2 cellular contexts compared by ENCODE assay signal in genomic region chr6:106162926-106163325, GRCh38.
TF ChIP-seq lines count a peak whose summit lies in the region.

No MANE protein-coding gene starts in this region.

TF ChIP-seq in HepG2, 621 proteins besides CTCF, POLR2A, EP300 and RAD21 (continued from another document):
- no peak for TF ChIP-seq ZNF33A (CRISPR knock-in tag; IDR thresholded peaks at IDR 0.05; ENCODE audit: borderline replicate concordance)
- TF ChIP-seq HCFC1 (IDR thresholded peaks at IDR 0.05; ENCODE audit: low read depth, low read length), result no peak
- TF ChIP-seq ETV6 (CRISPR knock-in tag; conservative IDR thresholded peaks at IDR 0.05), result no peak
- no peak for TF ChIP-seq RXRA (CRISPR knock-in tag; IDR thresholded peaks at IDR 0.05)
- TF ChIP-seq ZFP41 (CRISPR knock-in tag; IDR thresholded peaks at IDR 0.05; ENCODE audit: borderline replicate concordance), result no peak
- TF ChIP-seq, protein P1, sequence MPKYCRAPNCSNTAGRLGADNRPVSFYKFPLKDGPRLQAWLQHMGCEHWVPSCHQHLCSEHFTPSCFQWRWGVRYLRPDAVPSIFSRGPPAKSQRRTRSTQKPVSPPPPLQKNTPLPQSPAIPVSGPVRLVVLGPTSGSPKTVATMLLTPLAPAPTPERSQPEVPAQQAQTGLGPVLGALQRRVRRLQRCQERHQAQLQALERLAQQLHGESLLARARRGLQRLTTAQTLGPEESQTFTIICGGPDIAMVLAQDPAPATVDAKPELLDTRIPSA (CRISPR knock-in tag; IDR thresholded peaks at IDR 0.05; ENCODE audit: borderline replicate concordance), result no peak
- no peak for TF ChIP-seq KLF16 (CRISPR knock-in tag; IDR thresholded peaks at IDR 0.05)
- no peak for TF ChIP-seq LBX2 (CRISPR knock-in tag; IDR thresholded peaks at IDR 0.05; ENCODE audit: borderline replicate concordance)
- no peak for TF ChIP-seq RORA (CRISPR knock-in tag; IDR thresholded peaks at IDR 0.05)

TF ChIP-seq in liver, 16 proteins besides CTCF, POLR2A, EP300 and RAD21 (continued from another document):
- TF ChIP-seq REST (IDR thresholded peaks at IDR 0.05) (no peak), EGR1 (IDR thresholded peaks at IDR 0.05; ENCODE audit: low read depth in 2 of 2) (no peak), JUND (IDR thresholded peaks at IDR 0.05) (no peak), SP1 (IDR thresholded peaks at IDR 0.05) (no peak), HNF4A (conservative IDR thresholded peaks at IDR 0.05) (no peak), HNF4G (IDR thresholded peaks at IDR 0.05) (no peak), GABPA (IDR thresholded peaks at IDR 0.05 in 1 of 2, conservative IDR thresholded peaks at IDR 0.05 in 1 of 2) (no peak)
- TF ChIP-seq, protein P2, sequence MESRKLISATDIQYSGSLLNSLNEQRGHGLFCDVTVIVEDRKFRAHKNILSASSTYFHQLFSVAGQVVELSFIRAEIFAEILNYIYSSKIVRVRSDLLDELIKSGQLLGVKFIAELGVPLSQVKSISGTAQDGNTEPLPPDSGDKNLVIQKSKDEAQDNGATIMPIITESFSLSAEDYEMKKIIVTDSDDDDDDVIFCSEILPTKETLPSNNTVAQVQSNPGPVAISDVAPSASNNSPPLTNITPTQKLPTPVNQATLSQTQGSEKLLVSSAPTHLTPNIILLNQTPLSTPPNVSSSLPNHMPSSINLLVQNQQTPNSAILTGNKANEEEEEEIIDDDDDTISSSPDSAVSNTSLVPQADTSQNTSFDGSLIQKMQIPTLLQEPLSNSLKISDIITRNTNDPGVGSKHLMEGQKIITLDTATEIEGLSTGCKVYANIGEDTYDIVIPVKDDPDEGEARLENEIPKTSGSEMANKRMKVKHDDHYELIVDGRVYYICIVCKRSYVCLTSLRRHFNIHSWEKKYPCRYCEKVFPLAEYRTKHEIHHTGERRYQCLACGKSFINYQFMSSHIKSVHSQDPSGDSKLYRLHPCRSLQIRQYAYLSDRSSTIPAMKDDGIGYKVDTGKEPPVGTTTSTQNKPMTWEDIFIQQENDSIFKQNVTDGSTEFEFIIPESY (IDR thresholded peaks at IDR 0.05), result no peak
